In the genomic region with DNA sequence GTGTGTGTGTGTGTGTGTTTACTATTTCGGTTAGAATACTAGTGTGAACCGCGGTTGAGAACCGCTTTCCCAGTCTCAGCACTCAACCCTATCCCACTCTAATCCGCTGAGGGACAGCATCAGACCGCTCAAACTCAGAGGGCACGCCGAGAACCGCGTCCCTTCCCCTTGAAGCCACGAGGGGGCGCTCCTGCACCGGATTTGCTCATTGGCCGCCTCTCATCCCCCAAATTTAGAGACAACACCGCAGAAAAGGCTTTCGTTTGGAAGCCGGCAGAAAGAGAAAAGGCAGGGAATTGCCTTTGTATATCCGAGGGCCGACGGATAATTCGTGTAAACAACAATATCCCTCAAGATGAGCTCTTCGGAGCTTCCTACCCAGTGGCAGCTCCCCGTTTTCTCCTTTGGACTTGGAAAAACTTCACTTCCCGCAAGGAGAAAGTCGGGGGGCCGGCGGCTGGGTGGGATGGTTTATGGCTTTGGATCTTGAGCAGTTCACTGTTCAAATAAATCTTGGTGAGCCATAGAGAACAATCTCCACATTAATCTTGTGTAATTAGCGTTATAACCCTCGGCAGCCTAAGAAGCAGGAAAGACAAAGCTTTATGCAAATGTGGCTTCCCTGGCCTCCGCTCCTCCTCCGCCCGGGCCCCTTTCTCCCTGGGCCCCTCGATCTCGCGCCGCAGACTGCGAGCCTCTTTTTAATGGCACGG, we compare ENCODE assay signal across 1 cellular context.
TF ChIP-seq lines count a peak whose summit lies in the region.

No MANE protein-coding gene starts in this region.

TF ChIP-seq in SK-N-SH, 30 proteins besides CTCF, POLR2A, EP300 and RAD21 (continued from another document):
- TF ChIP-seq REST (IDR thresholded peaks at IDR 0.05; ENCODE audit: low read depth, low read length) (no peak), CHD2 (IDR thresholded peaks at IDR 0.05; ENCODE audit: low read length, partially characterized antibody) (peak; percentile 45), FOXJ3 (CRISPR knock-in tag; IDR thresholded peaks at IDR 0.05) (no peak), USF2 (IDR thresholded peaks at IDR 0.05; ENCODE audit: borderline replicate concordance, low read depth, low read length) (no peak), EZH2phosphoT487 (IDR thresholded peaks at IDR 0.05; ENCODE audit: borderline replicate concordance, low read depth) (no peak), TAF1 (IDR thresholded peaks at IDR 0.05; ENCODE audit: borderline replicate concordance, low read depth, low read length) (no peak), YY1 (IDR thresholded peaks at IDR 0.05; ENCODE audit: low read depth) (no peak), POLR2AphosphoS5 (IDR thresholded peaks at IDR 0.05; ENCODE audit: low read depth, low read length) (no peak), NFIC (IDR thresholded peaks at IDR 0.05; ENCODE audit: borderline replicate concordance) (no peak), JUND (IDR thresholded peaks at IDR 0.05) (no peak), SIN3A (IDR thresholded peaks at IDR 0.05; ENCODE audit: borderline replicate concordance, low read depth, low read length) (0 out of 2 replicates have a peak, but pooled peaks have one; percentile 29), GATA2 (CRISPR knock-in tag; IDR thresholded peaks at IDR 0.05) (no peak; the same call in 1 of the 2 replicates), MEF2A (IDR thresholded peaks at IDR 0.05; ENCODE audit: borderline replicate concordance, low read depth) (no peak), RXRA (IDR thresholded peaks at IDR 0.05; ENCODE audit: borderline replicate concordance, low read depth) (no peak)
- TF ChIP-seq, protein P1, sequence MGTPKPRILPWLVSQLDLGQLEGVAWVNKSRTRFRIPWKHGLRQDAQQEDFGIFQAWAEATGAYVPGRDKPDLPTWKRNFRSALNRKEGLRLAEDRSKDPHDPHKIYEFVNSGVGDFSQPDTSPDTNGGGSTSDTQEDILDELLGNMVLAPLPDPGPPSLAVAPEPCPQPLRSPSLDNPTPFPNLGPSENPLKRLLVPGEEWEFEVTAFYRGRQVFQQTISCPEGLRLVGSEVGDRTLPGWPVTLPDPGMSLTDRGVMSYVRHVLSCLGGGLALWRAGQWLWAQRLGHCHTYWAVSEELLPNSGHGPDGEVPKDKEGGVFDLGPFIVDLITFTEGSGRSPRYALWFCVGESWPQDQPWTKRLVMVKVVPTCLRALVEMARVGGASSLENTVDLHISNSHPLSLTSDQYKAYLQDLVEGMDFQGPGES (IDR thresholded peaks at IDR 0.05; ENCODE audit: low read depth, low read length), result no peak
- TF ChIP-seq, protein P2, sequence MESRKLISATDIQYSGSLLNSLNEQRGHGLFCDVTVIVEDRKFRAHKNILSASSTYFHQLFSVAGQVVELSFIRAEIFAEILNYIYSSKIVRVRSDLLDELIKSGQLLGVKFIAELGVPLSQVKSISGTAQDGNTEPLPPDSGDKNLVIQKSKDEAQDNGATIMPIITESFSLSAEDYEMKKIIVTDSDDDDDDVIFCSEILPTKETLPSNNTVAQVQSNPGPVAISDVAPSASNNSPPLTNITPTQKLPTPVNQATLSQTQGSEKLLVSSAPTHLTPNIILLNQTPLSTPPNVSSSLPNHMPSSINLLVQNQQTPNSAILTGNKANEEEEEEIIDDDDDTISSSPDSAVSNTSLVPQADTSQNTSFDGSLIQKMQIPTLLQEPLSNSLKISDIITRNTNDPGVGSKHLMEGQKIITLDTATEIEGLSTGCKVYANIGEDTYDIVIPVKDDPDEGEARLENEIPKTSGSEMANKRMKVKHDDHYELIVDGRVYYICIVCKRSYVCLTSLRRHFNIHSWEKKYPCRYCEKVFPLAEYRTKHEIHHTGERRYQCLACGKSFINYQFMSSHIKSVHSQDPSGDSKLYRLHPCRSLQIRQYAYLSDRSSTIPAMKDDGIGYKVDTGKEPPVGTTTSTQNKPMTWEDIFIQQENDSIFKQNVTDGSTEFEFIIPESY (IDR thresholded peaks at IDR 0.05; ENCODE audit: borderline replicate concordance, low read depth), result no peak
